ENCODE assay signal across 30 cellular contexts in genomic region chr14:56156096-56156495, GRCh38. TPM values are rescaled to one million over a fixed set of nuclear protein-coding genes. Genes with fewer than 3 reads are reported as not detected.
"Had no signal": no experiment of that assay in that cellular context is flagged by ENCODE, and none has a peak within 500 bp of the region (broad histone marks: within the 10 kb centered on the region; RNA-seq: fewer than 3 reads in every experiment).

No MANE protein-coding gene starts in this region.

- H3K9ac ChIP-seq: parathyroid adenoma had no signal

- H3K4me3 ChIP-seq: adrenal gland, cardiac muscle cell, coronary artery, heart left ventricle, left lung, lower lobe of right lung, psoas muscle, sigmoid colon, stomach, thyroid gland, upper lobe of right lung had no signal

- H3K9me3 ChIP-seq: adrenal gland, heart left ventricle, left lung, lower lobe of right lung, psoas muscle, sigmoid colon, stomach, thyroid gland, upper lobe of right lung had no signal

- H3K27ac ChIP-seq: adrenal gland, cardiac muscle cell, coronary artery, foreskin keratinocyte, heart left ventricle, left lung, lower lobe of right lung, parathyroid adenoma, psoas muscle, sigmoid colon, stomach, thyroid gland, upper lobe of right lung had no signal

- FAIRE-seq: islet of Langerhans had no signal

- H3K27me3 ChIP-seq: adrenal gland, cardiac muscle cell, foreskin keratinocyte, heart left ventricle, left lung, sigmoid colon, stomach, thyroid gland, upper lobe of right lung had no signal

- H2AFZ ChIP-seq: parathyroid adenoma had no signal

- DNase-seq: activated CD4-positive, alpha-beta T cell treated with anti-CD3 and anti-CD28 coated beads for 4 hours; activated CD4-positive, alpha-beta T cell treated with anti-CD3 and anti-CD28 coated beads, Interleukin-2, amount 50 U/mL, for 48 hours; activated CD4-positive, CD25-positive, alpha-beta regulatory T cell; activated CD8-positive, alpha-beta memory T cell treated with anti-CD3 and anti-CD28 coated beads for 24 hours; activated effector memory CD4-positive, alpha-beta T cell treated with Interleukin-2 at 50 U/mL for 16 hours; activated naive CD4-positive, alpha-beta T cell treated with Interleukin-2 at 50 U/mL for 16 hours; adrenal gland; aorta; cerebellar nuclear complex; effector memory CD8-positive, alpha-beta T cell; erythroblast; foreskin keratinocyte; heart left ventricle; left lung; lower lobe of right lung; mesenchymal stem cell; naive thymus-derived CD8-positive, alpha-beta T cell; nucleus accumbens; psoas muscle; sigmoid colon; stimulated activated CD4-positive, alpha-beta T cell treated with anti-CD3 and anti-CD28 coated beads, Interleukin-15, amount 100 ng/mL, for 24 hours; stimulated activated CD4-positive, alpha-beta T cell treated with anti-CD3 and anti-CD28 coated beads, Interleukin-2, amount 100 ng/mL, for 24 hours; stimulated activated naive B cell treated with anti-CD40 and anti-IgM and Interleukin-4, amounts not matched to agents 10 μg/mL and 1 μg/mL and 100 μg/mL, for 72 hours; stomach; thyroid gland; upper lobe of right lung had no signal

- H3K4me1 ChIP-seq: foreskin keratinocyte, left lung, lower lobe of right lung, parathyroid adenoma, psoas muscle, upper lobe of right lung had no signal

- H3K36me3 ChIP-seq: adrenal gland, cardiac muscle cell, heart left ventricle, left lung, lower lobe of right lung, sigmoid colon, stomach, thyroid gland, upper lobe of right lung had no signal

- ATAC-seq: effector memory CD8-positive, alpha-beta T cell; foreskin keratinocyte; heart left ventricle; left lung; lower lobe of right lung; naive thymus-derived CD8-positive, alpha-beta T cell; psoas muscle; stimulated activated naive B cell treated with anti-CD40 and anti-IgM and Interleukin-4, amounts not matched to agents 10 μg/mL and 1 μg/mL and 100 μg/mL, for 72 hours; upper lobe of right lung had no signal

RNA-seq across cellular contexts. Expression of gene PELI2, which starts 37.9 kb away (rescaled TPM):
- total RNA-seq: foreskin keratinocyte had no signal
